1 cellular context compared by ENCODE assay signal in the genomic region with DNA sequence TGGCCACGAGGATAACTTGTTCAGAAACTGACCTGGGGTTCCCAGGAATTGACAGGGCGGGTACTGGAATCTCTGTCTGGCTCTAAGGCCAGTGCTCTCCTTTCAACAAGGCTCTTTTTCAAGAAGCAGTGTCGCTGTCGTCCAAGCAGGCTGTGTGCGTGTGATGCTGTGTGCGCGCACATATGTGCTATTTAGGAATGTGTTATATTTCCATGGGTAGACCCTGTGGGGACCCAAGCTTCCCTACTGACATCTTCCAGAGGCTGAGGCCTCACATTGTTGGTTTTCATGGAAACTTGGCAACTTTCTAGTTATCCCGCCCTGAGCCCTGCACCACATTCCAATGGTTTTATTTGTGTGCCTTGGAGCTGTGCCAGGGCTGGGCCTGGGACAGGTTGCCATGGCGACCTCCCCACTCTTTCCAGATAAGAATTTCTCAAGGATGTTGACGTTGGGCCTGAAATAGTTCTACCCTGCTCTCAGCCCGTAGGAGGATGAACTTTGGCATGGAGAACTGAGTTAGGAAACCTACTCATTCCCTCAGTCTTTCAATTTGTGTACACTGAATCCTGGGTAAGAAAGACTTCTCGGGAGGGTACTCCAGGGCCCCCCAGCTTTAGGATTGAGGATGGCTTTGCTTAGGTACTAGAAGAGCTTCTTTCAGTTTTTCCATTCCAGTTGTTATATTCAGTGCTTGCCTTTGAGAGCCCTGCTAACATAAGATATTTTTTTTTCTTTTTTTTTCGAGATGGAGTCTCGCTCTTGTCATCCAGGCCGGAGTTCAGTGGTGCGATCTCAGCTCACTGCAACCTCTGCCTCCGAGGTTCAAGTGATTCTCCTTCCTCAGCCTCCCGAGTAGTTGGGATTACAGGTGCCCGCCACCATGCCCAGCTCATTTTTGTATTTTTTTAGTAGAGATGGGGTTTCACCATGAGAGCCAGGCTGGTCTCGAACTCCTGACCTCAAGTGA.
TF ChIP-seq lines count a peak whose summit lies in the region.

No MANE protein-coding gene starts in this region.

TF ChIP-seq in HEK293, 187 proteins besides CTCF, POLR2A, EP300 and RAD21 (continued from another document and continues in another):
- TF ChIP-seq IKZF3 (tag by site-specific recombination; IDR thresholded peaks at IDR 0.05), result peak; percentile 92
- no peak for TF ChIP-seq ZNF239 (tag by site-specific recombination; IDR thresholded peaks at IDR 0.05)
- TF ChIP-seq ZNF404 (tag by site-specific recombination; IDR thresholded peaks at IDR 0.05), result no peak
- TF ChIP-seq ZNF121 (tag by site-specific recombination; IDR thresholded peaks at IDR 0.05), result no peak
- TF ChIP-seq MZF1 (tag by site-specific recombination; IDR thresholded peaks at IDR 0.05; ENCODE audit: borderline replicate concordance), result no peak; the same call in 1 of the 2 replicates
- TF ChIP-seq, protein P1, sequence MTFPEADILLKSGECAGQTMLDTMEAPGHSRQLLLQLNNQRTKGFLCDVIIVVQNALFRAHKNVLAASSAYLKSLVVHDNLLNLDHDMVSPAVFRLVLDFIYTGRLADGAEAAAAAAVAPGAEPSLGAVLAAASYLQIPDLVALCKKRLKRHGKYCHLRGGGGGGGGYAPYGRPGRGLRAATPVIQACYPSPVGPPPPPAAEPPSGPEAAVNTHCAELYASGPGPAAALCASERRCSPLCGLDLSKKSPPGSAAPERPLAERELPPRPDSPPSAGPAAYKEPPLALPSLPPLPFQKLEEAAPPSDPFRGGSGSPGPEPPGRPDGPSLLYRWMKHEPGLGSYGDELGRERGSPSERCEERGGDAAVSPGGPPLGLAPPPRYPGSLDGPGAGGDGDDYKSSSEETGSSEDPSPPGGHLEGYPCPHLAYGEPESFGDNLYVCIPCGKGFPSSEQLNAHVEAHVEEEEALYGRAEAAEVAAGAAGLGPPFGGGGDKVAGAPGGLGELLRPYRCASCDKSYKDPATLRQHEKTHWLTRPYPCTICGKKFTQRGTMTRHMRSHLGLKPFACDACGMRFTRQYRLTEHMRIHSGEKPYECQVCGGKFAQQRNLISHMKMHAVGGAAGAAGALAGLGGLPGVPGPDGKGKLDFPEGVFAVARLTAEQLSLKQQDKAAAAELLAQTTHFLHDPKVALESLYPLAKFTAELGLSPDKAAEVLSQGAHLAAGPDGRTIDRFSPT (tag by site-specific recombination; IDR thresholded peaks at IDR 0.05), result no peak
- peak; percentile 58 for TF ChIP-seq ZBTB20 (tag by site-specific recombination; IDR thresholded peaks at IDR 0.05)
- TF ChIP-seq ZNF248 (tag by site-specific recombination; IDR thresholded peaks at IDR 0.05), result no peak
- peak; percentile 85 for TF ChIP-seq ZEB2 (tag by site-specific recombination; IDR thresholded peaks at IDR 0.05)
- TF ChIP-seq SP7 (tag by site-specific recombination; IDR thresholded peaks at IDR 0.05), result peak; percentile 71
- no peak for TF ChIP-seq ZNF416 (tag by site-specific recombination; IDR thresholded peaks at IDR 0.05)
- TF ChIP-seq ZNF792 (tag by site-specific recombination; IDR thresholded peaks at IDR 0.05), result no peak
- TF ChIP-seq, protein P2, sequence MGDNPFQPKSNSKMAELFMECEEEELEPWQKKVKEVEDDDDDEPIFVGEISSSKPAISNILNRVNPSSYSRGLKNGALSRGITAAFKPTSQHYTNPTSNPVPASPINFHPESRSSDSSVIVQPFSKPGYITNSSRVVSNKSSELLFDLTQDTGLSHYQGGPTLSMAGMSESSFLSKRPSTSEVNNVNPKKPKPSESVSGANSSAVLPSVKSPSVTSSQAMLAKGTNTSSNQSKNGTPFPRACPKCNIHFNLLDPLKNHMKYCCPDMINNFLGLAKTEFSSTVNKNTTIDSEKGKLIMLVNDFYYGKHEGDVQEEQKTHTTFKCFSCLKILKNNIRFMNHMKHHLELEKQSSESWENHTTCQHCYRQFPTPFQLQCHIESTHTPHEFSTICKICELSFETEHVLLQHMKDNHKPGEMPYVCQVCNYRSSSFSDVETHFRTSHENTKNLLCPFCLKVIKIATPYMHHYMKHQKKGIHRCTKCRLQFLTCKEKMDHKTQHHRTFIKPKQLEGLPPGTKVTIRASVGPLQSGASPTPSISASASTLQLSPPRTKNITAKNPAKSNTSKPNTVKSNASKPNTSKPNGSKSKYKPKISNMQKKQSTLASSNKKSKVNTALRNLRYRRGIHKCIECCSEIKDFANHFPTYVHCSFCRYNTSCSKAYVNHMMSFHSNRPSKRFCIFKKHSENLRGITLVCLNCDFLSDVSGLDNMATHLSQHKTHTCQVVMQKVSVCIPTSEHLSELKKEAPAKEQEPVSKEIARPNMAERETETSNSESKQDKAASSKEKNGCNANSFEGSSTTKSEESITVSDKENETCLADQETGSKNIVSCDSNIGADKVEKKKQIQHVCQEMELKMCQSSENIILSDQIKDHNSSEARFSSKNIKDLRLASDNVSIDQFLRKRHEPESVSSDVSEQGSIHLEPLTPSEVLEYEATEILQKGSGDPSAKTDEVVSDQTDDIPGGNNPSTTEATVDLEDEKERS (tag by site-specific recombination; IDR thresholded peaks at IDR 0.05), result no peak
- TF ChIP-seq ZNF175 (tag by site-specific recombination; IDR thresholded peaks at IDR 0.05), result no peak
- TF ChIP-seq, protein P3, sequence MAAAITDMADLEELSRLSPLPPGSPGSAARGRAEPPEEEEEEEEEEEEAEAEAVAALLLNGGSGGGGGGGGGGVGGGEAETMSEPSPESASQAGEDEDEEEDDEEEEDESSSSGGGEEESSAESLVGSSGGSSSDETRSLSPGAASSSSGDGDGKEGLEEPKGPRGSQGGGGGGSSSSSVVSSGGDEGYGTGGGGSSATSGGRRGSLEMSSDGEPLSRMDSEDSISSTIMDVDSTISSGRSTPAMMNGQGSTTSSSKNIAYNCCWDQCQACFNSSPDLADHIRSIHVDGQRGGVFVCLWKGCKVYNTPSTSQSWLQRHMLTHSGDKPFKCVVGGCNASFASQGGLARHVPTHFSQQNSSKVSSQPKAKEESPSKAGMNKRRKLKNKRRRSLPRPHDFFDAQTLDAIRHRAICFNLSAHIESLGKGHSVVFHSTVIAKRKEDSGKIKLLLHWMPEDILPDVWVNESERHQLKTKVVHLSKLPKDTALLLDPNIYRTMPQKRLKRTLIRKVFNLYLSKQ (tag by site-specific recombination; IDR thresholded peaks at IDR 0.05; ENCODE audit: borderline replicate concordance), result no peak
- TF ChIP-seq ZNF621 (tag by site-specific recombination; IDR thresholded peaks at IDR 0.05), result no peak
- TF ChIP-seq ZNF366 (tag by site-specific recombination; conservative IDR thresholded peaks at IDR 0.05), result peak; percentile 85
- peak; percentile 67; the same call in 1 of the 2 replicates for TF ChIP-seq ZNF660 (tag by site-specific recombination; IDR thresholded peaks at IDR 0.05)
- no peak for TF ChIP-seq ZNF624 (tag by site-specific recombination; IDR thresholded peaks at IDR 0.05)
- no peak for TF ChIP-seq YY1 (tag by site-specific recombination; IDR thresholded peaks at IDR 0.05)
- TF ChIP-seq SP3 (tag by site-specific recombination; IDR thresholded peaks at IDR 0.05), result no peak
- TF ChIP-seq, protein P4, sequence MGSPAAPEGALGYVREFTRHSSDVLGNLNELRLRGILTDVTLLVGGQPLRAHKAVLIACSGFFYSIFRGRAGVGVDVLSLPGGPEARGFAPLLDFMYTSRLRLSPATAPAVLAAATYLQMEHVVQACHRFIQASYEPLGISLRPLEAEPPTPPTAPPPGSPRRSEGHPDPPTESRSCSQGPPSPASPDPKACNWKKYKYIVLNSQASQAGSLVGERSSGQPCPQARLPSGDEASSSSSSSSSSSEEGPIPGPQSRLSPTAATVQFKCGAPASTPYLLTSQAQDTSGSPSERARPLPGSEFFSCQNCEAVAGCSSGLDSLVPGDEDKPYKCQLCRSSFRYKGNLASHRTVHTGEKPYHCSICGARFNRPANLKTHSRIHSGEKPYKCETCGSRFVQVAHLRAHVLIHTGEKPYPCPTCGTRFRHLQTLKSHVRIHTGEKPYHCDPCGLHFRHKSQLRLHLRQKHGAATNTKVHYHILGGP (tag by site-specific recombination; IDR thresholded peaks at IDR 0.05), result peak; percentile 95
- peak; percentile 77 for TF ChIP-seq ZIC2 (tag by site-specific recombination; IDR thresholded peaks at IDR 0.05)
- TF ChIP-seq, protein P5, sequence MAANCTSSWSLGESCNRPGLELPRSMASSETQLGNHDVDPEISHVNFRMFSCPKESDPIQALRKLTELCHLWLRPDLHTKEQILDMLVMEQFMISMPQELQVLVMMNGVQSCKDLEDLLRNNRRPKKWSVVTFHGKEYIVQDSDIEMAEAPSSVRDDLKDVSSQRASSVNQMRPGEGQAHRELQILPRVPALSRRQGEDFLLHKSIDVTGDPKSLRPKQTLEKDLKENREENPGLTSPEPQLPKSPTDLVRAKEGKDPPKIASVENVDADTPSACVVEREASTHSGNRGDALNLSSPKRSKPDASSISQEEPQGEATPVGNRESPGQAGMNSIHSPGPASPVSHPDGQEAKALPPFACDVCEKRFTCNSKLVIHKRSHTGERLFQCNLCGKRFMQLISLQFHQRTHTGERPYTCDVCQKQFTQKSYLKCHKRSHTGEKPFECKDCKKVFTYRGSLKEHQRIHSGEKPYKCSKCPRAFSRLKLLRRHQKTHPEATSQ (tag by site-specific recombination; IDR thresholded peaks at IDR 0.05), result no peak
- TF ChIP-seq ZNF292 (tag by site-specific recombination; IDR thresholded peaks at IDR 0.05; ENCODE audit: borderline replicate concordance, low read depth), result no peak
- TF ChIP-seq ZNF776 (tag by site-specific recombination; IDR thresholded peaks at IDR 0.05; ENCODE audit: borderline replicate concordance), result no peak
- no peak for TF ChIP-seq SCRT1 (tag by site-specific recombination; IDR thresholded peaks at IDR 0.05; ENCODE audit: borderline replicate concordance)
- TF ChIP-seq SETDB1 (IDR thresholded peaks at IDR 0.05; ENCODE audit: insufficient read length, low read length), result no peak
- peak; percentile 9; the same call in 1 of the 2 replicates for TF ChIP-seq GLI4 (tag by site-specific recombination; IDR thresholded peaks at IDR 0.05)
- 0 out of 2 replicates have a peak, but pooled peaks have one; percentile 19 for TF ChIP-seq ZBTB21 (tag by site-specific recombination; IDR thresholded peaks at IDR 0.05)
- no peak for TF ChIP-seq REPIN1 (tag by site-specific recombination; IDR thresholded peaks at IDR 0.05; ENCODE audit: low read depth)
- TF ChIP-seq ZNF202 (tag by site-specific recombination; IDR thresholded peaks at IDR 0.05; ENCODE audit: borderline replicate concordance), result no peak
- TF ChIP-seq ZNF10 (tag by site-specific recombination; IDR thresholded peaks at IDR 0.05), result peak; percentile 68
- TF ChIP-seq ZNF501 (tag by site-specific recombination; IDR thresholded peaks at IDR 0.05), result no peak
- 0 out of 2 replicates have a peak, but pooled peaks have one; percentile 29 for TF ChIP-seq KLF1 (tag by site-specific recombination; IDR thresholded peaks at IDR 0.05)
- TF ChIP-seq, protein P6, sequence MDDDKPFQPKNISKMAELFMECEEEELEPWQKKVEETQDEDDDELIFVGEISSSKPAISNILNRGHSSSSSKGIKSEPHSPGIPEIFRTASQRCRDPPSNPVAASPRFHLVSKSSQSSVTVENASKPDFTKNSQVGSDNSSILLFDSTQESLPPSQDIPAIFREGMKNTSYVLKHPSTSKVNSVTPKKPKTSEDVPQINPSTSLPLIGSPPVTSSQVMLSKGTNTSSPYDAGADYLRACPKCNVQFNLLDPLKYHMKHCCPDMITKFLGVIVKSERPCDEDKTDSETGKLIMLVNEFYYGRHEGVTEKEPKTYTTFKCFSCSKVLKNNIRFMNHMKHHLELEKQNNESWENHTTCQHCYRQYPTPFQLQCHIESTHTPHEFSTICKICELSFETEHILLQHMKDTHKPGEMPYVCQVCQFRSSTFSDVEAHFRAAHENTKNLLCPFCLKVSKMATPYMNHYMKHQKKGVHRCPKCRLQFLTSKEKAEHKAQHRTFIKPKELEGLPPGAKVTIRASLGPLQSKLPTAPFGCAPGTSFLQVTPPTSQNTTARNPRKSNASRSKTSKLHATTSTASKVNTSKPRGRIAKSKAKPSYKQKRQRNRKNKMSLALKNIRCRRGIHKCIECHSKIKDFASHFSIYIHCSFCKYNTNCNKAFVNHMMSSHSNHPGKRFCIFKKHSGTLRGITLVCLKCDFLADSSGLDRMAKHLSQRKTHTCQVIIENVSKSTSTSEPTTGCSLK (tag by site-specific recombination; IDR thresholded peaks at IDR 0.05), result no peak
- no peak for TF ChIP-seq ZNF530 (tag by site-specific recombination; IDR thresholded peaks at IDR 0.05; ENCODE audit: low read depth)
- TF ChIP-seq ZBTB7A (tag by site-specific recombination; IDR thresholded peaks at IDR 0.05; ENCODE audit: low read depth), result no peak
- no peak for TF ChIP-seq ZNF830 (tag by site-specific recombination; IDR thresholded peaks at IDR 0.05; ENCODE audit: low read depth)
- TF ChIP-seq ZNF510 (tag by site-specific recombination; IDR thresholded peaks at IDR 0.05; ENCODE audit: insufficient replicate concordance), result no peak
- no peak for TF ChIP-seq ZSCAN30 (tag by site-specific recombination; IDR thresholded peaks at IDR 0.05)
- peak; percentile 85 for TF ChIP-seq HOXD13 (CRISPR knock-in tag; IDR thresholded peaks at IDR 0.05; ENCODE audit: borderline replicate concordance)
- TF ChIP-seq ZNF223 (tag by site-specific recombination; IDR thresholded peaks at IDR 0.05), result peak; percentile 83
- no peak for TF ChIP-seq KLF8 (tag by site-specific recombination; IDR thresholded peaks at IDR 0.05)
- TF ChIP-seq ZNF335 (tag by site-specific recombination; conservative IDR thresholded peaks at IDR 0.05), result peak; percentile 66
- TF ChIP-seq ZNF555 (tag by site-specific recombination; conservative IDR thresholded peaks at IDR 0.05), result no peak
- no peak; the same call in 1 of the 2 replicates for TF ChIP-seq KLF16 (tag by site-specific recombination; IDR thresholded peaks at IDR 0.05)
- TF ChIP-seq, protein P7, sequence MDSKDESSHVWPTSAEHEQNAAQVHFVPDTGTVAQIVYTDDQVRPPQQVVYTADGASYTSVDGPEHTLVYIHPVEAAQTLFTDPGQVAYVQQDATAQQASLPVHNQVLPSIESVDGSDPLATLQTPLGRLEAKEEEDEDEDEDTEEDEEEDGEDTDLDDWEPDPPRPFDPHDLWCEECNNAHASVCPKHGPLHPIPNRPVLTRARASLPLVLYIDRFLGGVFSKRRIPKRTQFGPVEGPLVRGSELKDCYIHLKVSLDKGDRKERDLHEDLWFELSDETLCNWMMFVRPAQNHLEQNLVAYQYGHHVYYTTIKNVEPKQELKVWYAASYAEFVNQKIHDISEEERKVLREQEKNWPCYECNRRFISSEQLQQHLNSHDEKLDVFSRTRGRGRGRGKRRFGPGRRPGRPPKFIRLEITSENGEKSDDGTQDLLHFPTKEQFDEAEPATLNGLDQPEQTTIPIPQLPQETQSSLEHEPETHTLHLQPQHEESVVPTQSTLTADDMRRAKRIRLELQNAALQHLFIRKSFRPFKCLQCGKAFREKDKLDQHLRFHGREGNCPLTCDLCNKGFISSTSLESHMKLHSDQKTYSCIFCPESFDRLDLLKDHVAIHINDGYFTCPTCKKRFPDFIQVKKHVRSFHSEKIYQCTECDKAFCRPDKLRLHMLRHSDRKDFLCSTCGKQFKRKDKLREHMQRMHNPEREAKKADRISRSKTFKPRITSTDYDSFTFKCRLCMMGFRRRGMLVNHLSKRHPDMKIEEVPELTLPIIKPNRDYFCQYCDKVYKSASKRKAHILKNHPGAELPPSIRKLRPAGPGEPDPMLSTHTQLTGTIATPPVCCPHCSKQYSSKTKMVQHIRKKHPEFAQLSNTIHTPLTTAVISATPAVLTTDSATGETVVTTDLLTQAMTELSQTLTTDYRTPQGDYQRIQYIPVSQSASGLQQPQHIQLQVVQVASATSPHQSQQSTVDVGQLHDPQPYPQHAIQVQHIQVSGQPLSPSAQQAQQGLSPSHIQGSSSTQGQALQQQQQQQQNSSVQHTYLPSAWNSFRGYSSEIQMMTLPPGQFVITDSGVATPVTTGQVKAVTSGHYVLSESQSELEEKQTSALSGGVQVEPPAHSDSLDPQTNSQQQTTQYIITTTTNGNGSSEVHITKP (tag by site-specific recombination; IDR thresholded peaks at IDR 0.05), result peak; percentile 61
- no peak for TF ChIP-seq ZNF37A (tag by site-specific recombination; IDR thresholded peaks at IDR 0.05)
- peak; percentile 44; the same call in 1 of the 2 replicates for TF ChIP-seq ZNF600 (tag by site-specific recombination; IDR thresholded peaks at IDR 0.05)
